27 cellular contexts compared by ENCODE assay signal in the genomic region with DNA sequence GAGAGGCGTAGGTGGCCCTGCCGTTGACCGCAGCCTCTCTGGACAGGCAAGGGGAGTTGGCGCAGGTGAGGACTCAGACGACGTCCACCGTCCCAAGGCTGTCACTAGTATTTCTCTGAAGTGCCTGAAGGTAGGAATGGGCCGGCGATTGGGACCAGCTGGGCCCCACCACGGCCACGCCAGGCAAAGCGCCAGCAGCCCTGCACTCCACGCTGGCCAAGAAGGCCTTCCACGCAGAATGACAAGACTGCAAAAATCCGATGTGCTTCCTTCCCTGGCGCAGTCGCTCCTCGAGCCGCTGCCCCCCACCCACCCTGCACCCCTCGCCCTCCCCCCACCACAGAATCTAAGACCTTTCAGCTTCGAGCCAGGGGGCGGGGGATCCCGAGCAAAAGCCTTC. TPM values are rescaled to one million over a fixed set of nuclear protein-coding genes. Genes with fewer than 3 reads are reported as not detected.
A peak's percentile ranks its signal among the peaks of the same experiment; 100 is the strongest.
DNase-seq lines count a peak whose midpoint lies in the region; ATAC-seq and TF ChIP-seq lines count a peak whose summit lies in the region.
"Had no signal": no experiment of that assay in that cellular context is flagged by ENCODE, and none has a peak within 500 bp of the region (broad histone marks: within the 10 kb centered on the region; RNA-seq: fewer than 3 reads in every experiment).

No MANE protein-coding gene starts in this region.

- no peaks in the 10 kb centered on the region for H3K9me3 ChIP-seq in right cardiac atrium (ENCODE audit: control insufficient read depth, low read length)
- no peaks in the 10 kb centered on the region for H3K9me3 ChIP-seq in ovary
- H3K9me3 ChIP-seq in transverse colon, result no peaks in the 10 kb centered on the region
- no peaks in the 10 kb centered on the region for H3K9me3 ChIP-seq in aorta (ENCODE audit: control insufficient read depth, low read length)
- H3K9me3 ChIP-seq: BE2C, HAP-1 had no signal

- in situ Hi-C loops in transverse colon (cut with MboI; ENCODE audit: low pct_ligation_motif_present in 1 of 4, low pct_unique_long_range_greater_than_20kb in 1 of 4, low sequenced_read_pairs in 3 of 4), result no loop called here

- no peaks in the 10 kb centered on the region for H3K27me3 ChIP-seq in right cardiac atrium (ENCODE audit: control insufficient read depth, insufficient read depth)
- H3K27me3 ChIP-seq in ovary, result no peaks in the 10 kb centered on the region
- H3K27me3 ChIP-seq in transverse colon, result no peaks in the 10 kb centered on the region
- no peaks in the 10 kb centered on the region for H3K27me3 ChIP-seq in aorta (ENCODE audit: control insufficient read depth in 1 of 2, insufficient read depth in 2 of 2, low read length in 1 of 2)
- H3K27me3 ChIP-seq: BE2C had no signal

- ATAC-seq in right cardiac atrium (no peak), Right ventricle myocardium superior (ENCODE audit: poor library complexity) (no peak), aorta (ENCODE audit: low FRiP score) (no peak)
- ATAC-seq: GM23338, PC-3 had no signal

- no peak overlapping the region for H3K27ac ChIP-seq in right cardiac atrium (ENCODE audit: low read length)
- peak overlapping the region in 1 of 2 donors; percentile 92 for H3K27ac ChIP-seq in ovary
- H3K27ac ChIP-seq in transverse colon, result peak overlapping the region; percentile 87 to 92 (median 90)
- H3K27ac ChIP-seq in aorta (ENCODE audit: low read depth in 1 of 2, low read length in 2 of 2), result no peak overlapping the region

- TF ChIP-seq CTCF in ovary (IDR thresholded peaks at IDR 0.05) (no peak), transverse colon (IDR thresholded peaks at IDR 0.05) (no peak)

- 87% methylated on average over 23 of the region's 23 CpGs for WGBS in right cardiac atrium
- WGBS in ovary, 3 donors, result 54 to 68% (median 63%) methylated on average over 21 to 23 of the region's 23 CpGs
- WGBS in transverse colon (ENCODE audit: low coverage in 1 of 2), 2 donors, result 93 to 97% methylated on average over 8 to 12 of the region's 23 CpGs
- WGBS in aorta, 2 donors, result 89 to 92% methylated on average over 20 to 23 of the region's 23 CpGs

- peaks cover 18% of the 10 kb centered on the region for H3K4me1 ChIP-seq in right cardiac atrium (ENCODE audit: control insufficient read depth, insufficient read depth, low read length)
- peaks cover 32% of the 10 kb centered on the region for H3K4me1 ChIP-seq in ovary (ENCODE audit: insufficient read depth)
- peaks cover 37 to 65% (median 47%) of the 10 kb centered on the region in 4 donors for H3K4me1 ChIP-seq in transverse colon
- no peaks in the 10 kb centered on the region for H3K4me1 ChIP-seq in aorta (ENCODE audit: control insufficient read depth in 1 of 2, insufficient read depth in 2 of 2, low read length in 2 of 2)

- TF ChIP-seq EP300 in ovary (IDR thresholded peaks at IDR 0.05), result no peak
- no peak for TF ChIP-seq EP300 in transverse colon (IDR thresholded peaks at IDR 0.05; ENCODE audit: low read depth)

- no peak overlapping the region for H3K4me3 ChIP-seq in right cardiac atrium (ENCODE audit: low read length)
- no peak overlapping the region for H3K4me3 ChIP-seq in ovary
- H3K4me3 ChIP-seq in transverse colon, result no peak overlapping the region
- H3K4me3 ChIP-seq in aorta (ENCODE audit: low read length in 2 of 2), result no peak overlapping the region
- H3K4me3 ChIP-seq: GM23338, HAP-1 had no signal

- peak in 2 of 3 donors; percentile 63 for DNase-seq in right cardiac atrium
- no peak for DNase-seq in Right ventricle myocardium superior
- DNase-seq in ovary, result peak in 4 of 5 donors; percentile 29 to 61 (median 58)
- DNase-seq in transverse colon, result no peak
- DNase-seq in aorta, result no peak
- no peak for DNase-seq in COLO829 (ENCODE audit: low spot score)
- no peak for DNase-seq in UCSD-AML1 (lab: John Stamatoyannopoulos, UW; ENCODE audit: unreplicated experiment)
- DNase-seq: 8988T; ACHN; BE2C; Calu3; CD8-positive, alpha-beta memory T cell; DMS153; HFFc6; KBM-7; MV-4-11; NCI-H1105; NCI-H1436 treated with DMSO at 0.1 percent for 48 hours; NCI-H187 treated with DMSO at 0.1 percent for 48 hours; NCI-H2107; NCI-H524 treated with DMSO at 0.1 percent for 48 hours; NCI-H774; NK-92 treated with Interleukin-12 subunit alpha and Interleukin-12 subunit beta, amount 100 ng/mL, for 24 hours; PC-3; SHP77 had no signal

- intact Hi-C loops in right cardiac atrium (cut with DNase I), result no loop called here
- intact Hi-C loops in Right ventricle myocardium superior (cut with DNase I), result no loop called here
- intact Hi-C loops in ovary (cut with DNase I), result loop anchor here in 1 of 4 donors (2.0 kb wide), 1 partner anchor 20 kb away; no protein-coding TSS in a partner anchor
- intact Hi-C loops in transverse colon (cut with DNase I; ENCODE audit: low total_unique reads), result no loop called here
- intact Hi-C loops in aorta (cut with DNase I), result no loop called here

- no peaks in the 10 kb centered on the region for H3K36me3 ChIP-seq in ovary
- no peaks in the 10 kb centered on the region for H3K36me3 ChIP-seq in transverse colon
- peaks cover 0 to 2% of the 10 kb centered on the region in 2 donors for H3K36me3 ChIP-seq in aorta (ENCODE audit: control insufficient read depth in 1 of 2, insufficient read depth in 2 of 2, low read length in 1 of 2)

- TF ChIP-seq POLR2A in ovary (IDR thresholded peaks at IDR 0.05) (no peak), transverse colon (IDR thresholded peaks at IDR 0.05) (no peak)

RNA-seq across cellular contexts. Expression of a gene that starts 17.3 kb away (rescaled TPM):
- total RNA-seq in right cardiac atrium, result 10 to 100 TPM; 28.8 to 36.0 (median 33.9) TPM
- 26.4 TPM for polyA plus RNA-seq in right cardiac atrium
- 22.6 TPM for total RNA-seq in Right ventricle myocardium superior
- 100 to 1,000 TPM in 2 of 7 donors, 10 to 100 TPM in 5; 23.2 to 111 (median 85.9) TPM for total RNA-seq in ovary
- 10 to 100 TPM; 34.0 to 43.7 TPM for polyA plus RNA-seq in ovary
- 100 to 1,000 TPM in 3 of 4 donors, 10 to 100 TPM in 1; 99.5 to 302 (median 151) TPM for total RNA-seq in transverse colon
- 10 to 100 TPM; 49.8 to 65.1 TPM for total RNA-seq in aorta
- 10 to 100 TPM; 10.3 to 39.0 TPM for polyA plus RNA-seq in aorta

RNA-seq across cellular contexts. Expression of a gene that starts 39.6 kb away (rescaled TPM):
- 10 to 100 TPM in 3 of 4 donors, 1 to 10 TPM in 1; 9.5 to 13.2 (median 11.8) TPM for total RNA-seq in right cardiac atrium
- 6.7 TPM for polyA plus RNA-seq in right cardiac atrium
- total RNA-seq in Right ventricle myocardium superior, result 15.1 TPM
- total RNA-seq in ovary, result 1 to 10 TPM; 4.4 to 9.1 (median 7.2) TPM
- polyA plus RNA-seq in ovary, result 1 to 10 TPM; 5.0 to 6.4 TPM
- 1 to 10 TPM in 3 of 4 donors, under 1 TPM in 1; 0.75 to 6.8 (median 6.3) TPM for total RNA-seq in transverse colon
- 1 to 10 TPM; 6.2 to 6.3 TPM for total RNA-seq in aorta
- polyA plus RNA-seq in aorta, result 1 to 10 TPM; 1.1 to 2.7 TPM

Comparison
In these comparisons a context has a peak if more than half of its experiments do, and no peak if none do; other contexts are left out.
1. DNase-seq: peak in right cardiac atrium (2 of 3) and ovary (4 of 5); none in Right ventricle myocardium superior (single experiment), transverse colon (single experiment), aorta (0 of 2), COLO829 (single experiment) and UCSD-AML1 (single experiment).
2. H3K27ac ChIP-seq: peak in transverse colon (4 of 4); none in right cardiac atrium (single experiment) and aorta (0 of 2).